16 cellular contexts compared by ENCODE assay signal in the genomic region with DNA sequence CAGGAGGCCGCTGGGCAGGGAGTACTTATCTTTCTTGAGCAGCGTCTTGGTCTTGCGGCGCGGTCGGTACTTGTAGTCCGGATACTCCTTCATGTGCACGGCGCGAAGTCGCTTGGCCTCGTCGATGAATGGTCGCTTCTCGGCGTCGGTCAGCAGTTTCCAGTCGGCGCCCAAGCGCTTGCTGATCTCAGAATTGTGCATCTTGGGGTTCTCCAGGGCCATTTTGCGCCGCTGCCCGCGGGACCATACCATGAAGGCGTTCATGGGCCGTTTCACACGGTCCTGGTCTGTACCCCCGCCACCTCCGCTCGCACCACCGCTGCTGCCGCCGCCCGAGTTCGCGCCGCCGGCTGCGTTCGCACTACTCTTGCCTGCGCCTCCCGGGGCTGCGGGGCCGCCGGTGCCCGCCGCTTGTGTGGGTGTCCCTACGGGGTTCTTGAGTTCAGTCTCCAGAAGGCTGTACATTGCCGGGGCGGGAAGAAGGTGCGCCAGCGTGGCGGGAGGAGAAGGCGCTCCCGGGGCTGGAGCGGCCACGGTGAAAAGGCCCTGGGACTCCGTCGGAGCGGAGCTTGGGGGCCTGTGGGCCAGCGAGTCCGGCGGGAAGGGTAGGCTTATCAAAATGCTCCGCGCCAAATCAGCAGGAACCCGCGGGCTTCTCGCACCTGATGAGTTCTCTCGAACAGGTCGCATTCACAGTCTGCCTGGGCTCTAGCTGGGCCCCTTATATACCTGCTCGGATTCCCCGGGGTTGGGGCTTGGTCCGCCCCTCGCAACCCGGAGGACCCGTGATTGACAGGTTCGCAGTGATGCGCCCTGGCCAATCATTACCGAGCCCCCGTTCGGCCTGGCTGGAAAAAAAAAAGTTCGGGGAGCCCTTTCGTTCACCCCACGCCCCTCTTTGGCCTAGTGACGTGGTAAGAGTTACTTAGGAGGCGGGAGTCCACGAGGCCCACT. TPM values are rescaled to one million over a fixed set of nuclear protein-coding genes. Genes with fewer than 3 reads are reported as not detected.
A peak's percentile ranks its signal among the peaks of the same experiment; 100 is the strongest.
DNase-seq lines count a peak whose midpoint lies in the region; ATAC-seq and TF ChIP-seq lines count a peak whose summit lies in the region.
"Had no signal": no experiment of that assay in that cellular context is flagged by ENCODE, and none has a peak within 500 bp of the region (broad histone marks: within the 10 kb centered on the region; RNA-seq: fewer than 3 reads in every experiment).

A gene (minus strand): TSS at position 699 of the 954 bp plus-strand sequence. CDS start 9 bp downstream, at position 690.

- no peak for TF ChIP-seq POLR2A in gastrocnemius medialis (IDR thresholded peaks at IDR 0.05)

- peaks cover 64% of the 10 kb centered on the region for H3K27me3 Mint-ChIP-seq in GM23338 (ENCODE audit: insufficient read depth, low read depth, poor library complexity)

- H3K4me1 Mint-ChIP-seq in GM23338, result peaks cover 33% of the 10 kb centered on the region

- H3K4me1 ChIP-seq in GM23338 (ENCODE audit: insufficient read depth), result peaks cover 7% of the 10 kb centered on the region
- peaks cover 6% of the 10 kb centered on the region; the same call in 1 of the 2 replicates for H3K4me1 ChIP-seq in SJSA1 (replicated peaks)
- H3K4me1 ChIP-seq in iPS-18a (ENCODE audit: control insufficient read depth, low read depth, low read length), result peaks cover 11% of the 10 kb centered on the region
- H3K4me1 ChIP-seq in gastrocnemius medialis, result peaks cover 5 to 14% of the 10 kb centered on the region in 2 donors
- H3K4me1 ChIP-seq: Caco-2 had no signal

- peak within 1 kb of the TSS; percentile 32 for H3K9ac ChIP-seq in iPS-18a (ENCODE audit: low read length)

- H3K9me3 ChIP-seq in SJSA1 (replicated peaks), result no peaks in the 10 kb centered on the region
- peaks cover 2% of the 10 kb centered on the region for H3K9me3 ChIP-seq in iPS-18a (ENCODE audit: control insufficient read depth, low read depth, low read length)
- H3K9me3 ChIP-seq in gastrocnemius medialis, result no peaks in the 10 kb centered on the region
- H3K9me3 ChIP-seq: Caco-2 had no signal

- no peaks in the 10 kb centered on the region for H3K9me2 ChIP-seq in GM23338 (ENCODE audit: insufficient read depth)

- DNase-seq in GM23338 (ENCODE audit: low spot score) (peak; percentile 82), SJSA1 (ENCODE audit: low read depth in 1 of 2, low spot score in 2 of 2) (no peak), gastrocnemius medialis (no peak), COR-L47 (lab: John Stamatoyannopoulos, UW) (no peak)
- no peak for DNase-seq in stimulated activated naive CD4-positive, alpha-beta T cell treated with Interleukin-2 at 50 U/mL for 16 hours (lab: John Stamatoyannopoulos, UW)
- DNase-seq: Caco-2; stimulated activated naive CD4-positive, alpha-beta T cell had no signal

- H2AFZ ChIP-seq in GM23338, result peak within 1 kb of the TSS; percentile 76; the same call in 1 of the 2 replicates

- H3K27ac Mint-ChIP-seq in GM23338, result no peak within 1 kb of the TSS

- H3K36me3 Mint-ChIP-seq in GM23338 (ENCODE audit: low read depth), result peaks cover 6% of the 10 kb centered on the region; the same call in 1 of the 3 replicates

- H3K4me3 Mint-ChIP-seq in GM23338, result peak within 1 kb of the TSS; percentile 76

- H3K4me3 ChIP-seq in GM23338 (peak within 1 kb of the TSS; percentile 62), SJSA1 (peak within 1 kb of the TSS; percentile 31), iPS-18a (ENCODE audit: low read length) (peak within 1 kb of the TSS; percentile 59), gastrocnemius medialis (peak within 1 kb of the TSS in 3 of 4 donors; percentile 17 to 27 (median 27))
- H3K4me3 ChIP-seq: GM12878 had no signal

- in situ Hi-C loops in gastrocnemius medialis (cut with MboI; ENCODE audit: low sequenced_read_pairs in 4 of 4), result no loop called here

- H3K27ac ChIP-seq in GM23338 (ENCODE audit: low read depth) (no peak within 1 kb of the TSS), SJSA1 (no peak within 1 kb of the TSS), iPS-18a (ENCODE audit: low read length) (no peak within 1 kb of the TSS), gastrocnemius medialis (no peak within 1 kb of the TSS)
- H3K27ac ChIP-seq: HL-60 had no signal

- no peaks in the 10 kb centered on the region for H3F3A ChIP-seq in GM23338 (replicated peaks; ENCODE audit: low read depth)

- H3K36me3 ChIP-seq in GM23338 (ENCODE audit: insufficient read depth) (no peaks in the 10 kb centered on the region), SJSA1 (no peaks in the 10 kb centered on the region), iPS-18a (ENCODE audit: control insufficient read depth, low read depth, low read length) (no peaks in the 10 kb centered on the region), gastrocnemius medialis (no peaks in the 10 kb centered on the region)

- peak; percentile 31 for ATAC-seq in GM23338
- no peak for ATAC-seq in gastrocnemius medialis
- ATAC-seq in HG03097 (IDR thresholded peaks at IDR 0.05; ENCODE audit: low FRiP score, unreplicated experiment), result no peak
- ATAC-seq in GM18867 (IDR thresholded peaks at IDR 0.05; ENCODE audit: unreplicated experiment), result no peak
- ATAC-seq: GM12878 had no signal

- no peaks in the 10 kb centered on the region for H4K20me1 ChIP-seq in GM23338 (replicated peaks; ENCODE audit: insufficient read depth)

- intact Hi-C loops in gastrocnemius medialis (cut with DNase I; ENCODE audit: low total_unique reads), result loop anchor here (5.0 to 10.0 kb wide), 2 partner anchors 70 to 447 kb away; no protein-coding TSS in a partner anchor

- TF ChIP-seq CTCF in GM23338 (conservative IDR thresholded peaks at IDR 0.05; ENCODE audit: low read depth in 2 of 2) (no peak), gastrocnemius medialis (IDR thresholded peaks at IDR 0.05 in 4 of 5, conservative IDR thresholded peaks at IDR 0.05 in 1 of 5) (no peak)

- H3K9me3 Mint-ChIP-seq in GM23338, result no peaks in the 10 kb centered on the region

- H3K27me3 ChIP-seq in GM23338 (ENCODE audit: insufficient read depth) (peaks cover 89% of the 10 kb centered on the region), SJSA1 (replicated peaks) (peaks cover 8% of the 10 kb centered on the region), iPS-18a (ENCODE audit: control insufficient read depth, insufficient read depth, low read length) (peaks cover 85% of the 10 kb centered on the region), gastrocnemius medialis (peaks cover 58 to 84% (median 79%) of the 10 kb centered on the region in 3 donors)

- peak within 1 kb of the TSS; percentile 85 for H3K4me2 ChIP-seq in GM23338

- H3K79me2 ChIP-seq in GM23338 (replicated peaks; ENCODE audit: insufficient read depth), result no peaks in the 10 kb centered on the region

TF ChIP-seq in GM23338, 12 proteins besides CTCF, POLR2A, EP300 and RAD21:
- TF ChIP-seq CREB1 (CRISPR knock-in tag; IDR thresholded peaks at IDR 0.05; ENCODE audit: low read depth) (no peak), POLR2AphosphoS5 (IDR thresholded peaks at IDR 0.05; ENCODE audit: low read depth) (peak; percentile 72)

RNA-seq across cellular contexts. Expression of the gene that starts here (rescaled TPM):
- total RNA-seq in GM23338 (2014; rRNA removed; shearing (Covaris generic)), result 23.3 and 25.4 TPM in 2 replicates
- 9.8 and 10.3 TPM in 2 replicates for polyA plus RNA-seq in GM23338 (2016; fragmentation: Nextera tagmentation; extraction: Ambion mirVana)
- not detected in 2 replicates for total RNA-seq in SJSA1 (2014; rRNA removed; shearing (Covaris generic))
- total RNA-seq in gastrocnemius medialis, result under 1 TPM in 2 of 4 donors, not detected in 2; 0.11 to 0.13 TPM
- total RNA-seq: activated CD8-positive, alpha-beta memory T cell treated with anti-CD3 and anti-CD28 coated beads for 36 hours; aorta; Caco-2; GM12878; mononuclear cell; T-helper 1 cell treated with Interleukin-12 subunit alpha and Interleukin-12 subunit beta and Interleukin-4 antibody, amounts not matched to agents 30 ng/mL and 1 ng/mL, for 36 hours had no signal
- polyA plus RNA-seq: aorta, GM12878 had no signal

Comparison
In these comparisons a context has a peak if more than half of its experiments do, and no peak if none do; other contexts are left out.
1. RNA of the gene that starts here (total RNA-seq): 23.3 to 25.4 TPM in GM23338; 0.11 to 0.13 TPM in gastrocnemius medialis and not detected in SJSA1; every median in the first group is over 10 times any median in the second.
2. Peak in every context shown above with its lines, with median percentiles within 50 percentile points of each other: H3K4me3 ChIP-seq.